38 cellular contexts compared by ENCODE assay signal in genomic region chrX:133083899-133084298, GRCh38. TPM values are rescaled to one million over a fixed set of nuclear protein-coding genes. Genes with fewer than 3 reads are reported as not detected.
"Had no signal": no experiment of that assay in that cellular context is flagged by ENCODE, and none has a peak within 500 bp of the region (broad histone marks: within the 10 kb centered on the region; RNA-seq: fewer than 3 reads in every experiment).

No MANE protein-coding gene starts in this region.

- H3K36me3 ChIP-seq: adrenal gland, ascending aorta, brain microvascular endothelial cell, breast epithelium, cardiac muscle cell had no signal

- H3K27me3 ChIP-seq: ascending aorta, body of pancreas, brain microvascular endothelial cell, cardiac muscle cell had no signal

- H3K9me3 ChIP-seq: adrenal gland, ascending aorta, body of pancreas, breast epithelium had no signal

- DNase-seq: activated effector memory CD4-positive, alpha-beta T cell treated with anti-CD3 and anti-CD28 coated beads, Interleukin-2, amount 50 U/mL, for 16 hours; activated effector memory CD4-positive, alpha-beta T cell treated with Interleukin-2 at 50 U/mL for 16 hours; activated gamma-delta T cell; activated gamma-delta T cell treated with Interleukin-2 at 50 U/mL for 16 hours; activated naive CD4-positive, alpha-beta T cell; activated naive CD4-positive, alpha-beta T cell treated with anti-CD3 and anti-CD28 coated beads for 36 hours; activated naive CD4-positive, alpha-beta T cell treated with anti-CD3 and anti-CD28 coated beads, Interleukin-2, amount 10 ng/mL, durations not matched to agents 7 days and 5 days; activated naive CD4-positive, alpha-beta T cell treated with anti-CD3 and anti-CD28 coated beads, Interleukin-2, amount 50 U/mL, for 16 hours; activated naive CD4-positive, alpha-beta T cell treated with Interleukin-2 at 50 U/mL for 16 hours; activated naive CD8-positive, alpha-beta T cell treated with anti-CD3 and anti-CD28 coated beads for 36 hours; activated naive CD8-positive, alpha-beta T cell treated with anti-CD3 and anti-CD28 coated beads, Interleukin-2, amount 10 ng/mL, durations not matched to agents 7 days and 5 days; activated naive CD8-positive, alpha-beta T cell treated with anti-CD3 and anti-CD28 coated beads, Interleukin-2, amount 50 U/mL, for 24 hours; activated T-cell treated with anti-CD3 and anti-CD28 coated beads, Interleukin-2, amount 50 U/mL, for 1 hour; activated T-cell treated with anti-CD3 and anti-CD28 coated beads, Interleukin-2, amount 50 U/mL, for 24 hours; activated T-cell treated with anti-CD3 and anti-CD28 coated beads, Interleukin-2, amount 50 U/mL, for 4 hours; activated T-cell treated with anti-CD3 and anti-CD28 coated beads, Interleukin-2, amount 50 U/mL, for 48 hours; activated T-cell treated with anti-CD3 and anti-CD28 coated beads, Interleukin-2, amount 50 U/mL, for 72 hours; adrenal gland; amniotic stem cell; amygdala; anterior cingulate cortex; aorta; body of pancreas; brain microvascular endothelial cell; caudate nucleus; central memory CD4-positive, alpha-beta T cell; cerebellar nuclear complex had no signal

- H3K4me1 ChIP-seq: adrenal gland, ascending aorta, body of pancreas, breast epithelium had no signal

- H3K4me3 ChIP-seq: adrenal gland, ascending aorta, body of pancreas, breast epithelium, cardiac muscle cell had no signal

- ATAC-seq: activated naive CD4-positive, alpha-beta T cell treated with anti-CD3 and anti-CD28 coated beads, Interleukin-2, amount 50 U/mL, for 72 hours; activated naive CD8-positive, alpha-beta T cell treated with anti-CD3 and anti-CD28 coated beads, Interleukin-2, amount 50 U/mL, for 24 hours; activated T-cell treated with anti-CD3 and anti-CD28 coated beads, Interleukin-2, amount 50 U/mL, for 4 hours; activated T-cell treated with anti-CD3 and anti-CD28 coated beads, Interleukin-2, amount 50 U/mL, for 72 hours; activated T-helper 17 cell treated with anti-CD3 and anti-CD28 coated beads, Interleukin-2, amount 50 U/mL, for 72 hours; body of pancreas had no signal

- H3K27ac ChIP-seq: adrenal gland, ascending aorta, body of pancreas, brain microvascular endothelial cell, breast epithelium, cardiac muscle cell had no signal

RNA-seq across cellular contexts. Expression of gene USP26, which starts 13.0 kb away (rescaled TPM):
- total RNA-seq: activated naive CD4-positive, alpha-beta T cell treated with anti-CD3 and anti-CD28 coated beads for 36 hours; activated naive CD4-positive, alpha-beta T cell treated with anti-CD3 and anti-CD28 coated beads, Interleukin-2, amount 50 U/mL, for 72 hours; activated naive CD8-positive, alpha-beta T cell treated with anti-CD3 and anti-CD28 coated beads for 36 hours; activated naive CD8-positive, alpha-beta T cell treated with anti-CD3 and anti-CD28 coated beads, Interleukin-2, amount 10 ng/mL, durations not matched to agents 7 days and 5 days; activated T-cell treated with anti-CD3 and anti-CD28 coated beads, Interleukin-2, amount 50 U/mL, for 4 hours; activated T-cell treated with anti-CD3 and anti-CD28 coated beads, Interleukin-2, amount 50 U/mL, for 72 hours; activated T-helper 1 cell treated with anti-CD3 and anti-CD28 coated beads, Interleukin-12 subunit alpha, Interleukin-12 subunit beta, Interleukin-2, Interleukin-4 antibody, amounts not matched to agents 30 ng/mL and 10 ng/mL and 1 ng/mL, durations not matched to agents 14 hours and 24 hours and 36 hours; activated T-helper 17 cell treated with anti-CD3 and anti-CD28 coated beads, Interleukin-2, amount 50 U/mL, for 72 hours; activated T-helper 2 cell treated with anti-CD3 and anti-CD28 coated beads, Interferon-gamma antibody, Interleukin-2, Interleukin-4, amounts not matched to agents 10 μg/mL and 5 μg/mL and 100 μg/mL, durations not matched to agents 14 hours and 24 hours and 36 hours; adrenal gland; aorta; ascending aorta; astrocyte; body of pancreas; breast epithelium; bronchial epithelial cell; cardiac muscle cell; cardiac septum; cerebellum had no signal
